2 cellular contexts compared by ENCODE assay signal in the genomic region with DNA sequence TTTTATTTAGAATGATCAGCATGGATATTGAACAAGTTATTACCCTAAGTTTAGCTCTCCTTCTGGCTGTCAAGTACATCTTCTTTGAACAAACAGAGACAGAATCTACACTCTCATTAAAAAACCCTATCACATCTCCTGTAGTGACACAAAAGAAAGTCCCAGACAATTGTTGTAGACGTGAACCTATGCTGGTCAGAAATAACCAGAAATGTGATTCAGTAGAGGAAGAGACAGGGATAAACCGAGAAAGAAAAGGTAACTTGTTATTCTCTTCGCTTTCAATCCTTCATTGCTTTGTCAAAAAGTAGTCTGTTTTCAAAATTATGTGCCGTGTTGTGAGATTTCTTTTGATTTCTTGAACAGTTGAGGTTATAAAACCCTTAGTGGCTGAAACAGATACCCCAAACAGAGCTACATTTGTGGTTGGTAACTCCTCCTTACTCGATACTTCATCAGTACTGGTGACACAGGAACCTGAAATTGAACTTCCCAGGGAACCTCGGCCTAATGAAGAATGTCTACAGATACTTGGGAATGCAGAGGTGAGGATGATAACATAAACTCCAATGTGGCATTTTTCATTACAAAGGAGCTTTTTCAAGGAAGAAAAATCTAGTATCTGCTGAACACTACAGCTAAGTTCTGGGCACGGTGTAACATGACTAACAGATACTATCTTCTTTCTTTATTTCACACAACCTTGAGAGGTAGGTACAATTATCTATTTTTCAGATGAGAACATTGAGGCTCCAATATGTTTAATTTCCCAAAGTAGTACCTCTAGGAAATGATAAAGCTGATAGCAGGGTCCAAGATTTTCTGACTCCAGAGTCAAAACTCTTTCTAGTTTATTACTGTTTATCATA.
TF ChIP-seq lines count a peak whose summit lies in the region.

No MANE protein-coding gene starts in this region.

TF ChIP-seq in HepG2, 621 proteins besides CTCF, POLR2A, EP300 and RAD21:
- TF ChIP-seq ZNF737 (CRISPR knock-in tag; IDR thresholded peaks at IDR 0.05; ENCODE audit: borderline replicate concordance) (no peak), U2AF2 (IDR thresholded peaks at IDR 0.05; ENCODE audit: low read depth, low read length) (no peak), PCBP1 (IDR thresholded peaks at IDR 0.05; ENCODE audit: borderline replicate concordance, low read depth, low read length) (no peak), POLR2AphosphoS5 (IDR thresholded peaks at IDR 0.05; ENCODE audit: low read depth, low read length) (0 out of 2 replicates have a peak, but pooled peaks have one; percentile 7), RBM22 (optimal IDR thresholded peaks at IDR 0.05; ENCODE audit: low read length) (peak; percentile 82), XBP1 (CRISPR knock-in tag; IDR thresholded peaks at IDR 0.05) (no peak), ZNF138 (CRISPR knock-in tag; IDR thresholded peaks at IDR 0.05; ENCODE audit: low read depth) (no peak), GLI4 (CRISPR knock-in tag; IDR thresholded peaks at IDR 0.05; ENCODE audit: borderline replicate concordance) (no peak), ZKSCAN5 (CRISPR knock-in tag; IDR thresholded peaks at IDR 0.05) (no peak)
- TF ChIP-seq, protein P1, sequence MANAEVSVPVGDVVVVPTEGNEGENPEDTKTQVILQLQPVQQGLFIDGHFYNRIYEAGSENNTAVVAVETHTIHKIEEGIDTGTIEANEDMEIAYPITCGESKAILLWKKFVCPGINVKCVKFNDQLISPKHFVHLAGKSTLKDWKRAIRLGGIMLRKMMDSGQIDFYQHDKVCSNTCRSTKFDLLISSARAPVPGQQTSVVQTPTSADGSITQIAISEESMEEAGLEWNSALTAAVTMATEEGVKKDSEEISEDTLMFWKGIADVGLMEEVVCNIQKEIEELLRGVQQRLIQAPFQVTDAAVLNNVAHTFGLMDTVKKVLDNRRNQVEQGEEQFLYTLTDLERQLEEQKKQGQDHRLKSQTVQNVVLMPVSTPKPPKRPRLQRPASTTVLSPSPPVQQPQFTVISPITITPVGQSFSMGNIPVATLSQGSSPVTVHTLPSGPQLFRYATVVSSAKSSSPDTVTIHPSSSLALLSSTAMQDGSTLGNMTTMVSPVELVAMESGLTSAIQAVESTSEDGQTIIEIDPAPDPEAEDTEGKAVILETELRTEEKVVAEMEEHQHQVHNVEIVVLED (CRISPR knock-in tag; IDR thresholded peaks at IDR 0.05; ENCODE audit: borderline replicate concordance), result no peak
- TF ChIP-seq, protein P2, sequence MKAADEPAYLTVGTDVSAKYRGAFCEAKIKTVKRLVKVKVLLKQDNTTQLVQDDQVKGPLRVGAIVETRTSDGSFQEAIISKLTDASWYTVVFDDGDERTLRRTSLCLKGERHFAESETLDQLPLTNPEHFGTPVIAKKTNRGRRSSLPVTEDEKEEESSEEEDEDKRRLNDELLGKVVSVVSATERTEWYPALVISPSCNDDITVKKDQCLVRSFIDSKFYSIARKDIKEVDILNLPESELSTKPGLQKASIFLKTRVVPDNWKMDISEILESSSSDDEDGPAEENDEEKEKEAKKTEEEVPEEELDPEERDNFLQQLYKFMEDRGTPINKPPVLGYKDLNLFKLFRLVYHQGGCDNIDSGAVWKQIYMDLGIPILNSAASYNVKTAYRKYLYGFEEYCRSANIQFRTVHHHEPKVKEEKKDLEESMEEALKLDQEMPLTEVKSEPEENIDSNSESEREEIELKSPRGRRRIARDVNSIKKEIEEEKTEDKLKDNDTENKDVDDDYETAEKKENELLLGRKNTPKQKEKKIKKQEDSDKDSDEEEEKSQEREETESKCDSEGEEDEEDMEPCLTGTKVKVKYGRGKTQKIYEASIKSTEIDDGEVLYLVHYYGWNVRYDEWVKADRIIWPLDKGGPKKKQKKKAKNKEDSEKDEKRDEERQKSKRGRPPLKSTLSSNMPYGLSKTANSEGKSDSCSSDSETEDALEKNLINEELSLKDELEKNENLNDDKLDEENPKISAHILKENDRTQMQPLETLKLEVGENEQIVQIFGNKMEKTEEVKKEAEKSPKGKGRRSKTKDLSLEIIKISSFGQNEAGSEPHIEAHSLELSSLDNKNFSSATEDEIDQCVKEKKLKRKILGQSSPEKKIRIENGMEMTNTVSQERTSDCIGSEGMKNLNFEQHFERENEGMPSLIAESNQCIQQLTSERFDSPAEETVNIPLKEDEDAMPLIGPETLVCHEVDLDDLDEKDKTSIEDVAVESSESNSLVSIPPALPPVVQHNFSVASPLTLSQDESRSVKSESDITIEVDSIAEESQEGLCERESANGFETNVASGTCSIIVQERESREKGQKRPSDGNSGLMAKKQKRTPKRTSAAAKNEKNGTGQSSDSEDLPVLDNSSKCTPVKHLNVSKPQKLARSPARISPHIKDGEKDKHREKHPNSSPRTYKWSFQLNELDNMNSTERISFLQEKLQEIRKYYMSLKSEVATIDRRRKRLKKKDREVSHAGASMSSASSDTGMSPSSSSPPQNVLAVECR (CRISPR knock-in tag; IDR thresholded peaks at IDR 0.05; ENCODE audit: borderline replicate concordance), result no peak
- TF ChIP-seq, protein P3, sequence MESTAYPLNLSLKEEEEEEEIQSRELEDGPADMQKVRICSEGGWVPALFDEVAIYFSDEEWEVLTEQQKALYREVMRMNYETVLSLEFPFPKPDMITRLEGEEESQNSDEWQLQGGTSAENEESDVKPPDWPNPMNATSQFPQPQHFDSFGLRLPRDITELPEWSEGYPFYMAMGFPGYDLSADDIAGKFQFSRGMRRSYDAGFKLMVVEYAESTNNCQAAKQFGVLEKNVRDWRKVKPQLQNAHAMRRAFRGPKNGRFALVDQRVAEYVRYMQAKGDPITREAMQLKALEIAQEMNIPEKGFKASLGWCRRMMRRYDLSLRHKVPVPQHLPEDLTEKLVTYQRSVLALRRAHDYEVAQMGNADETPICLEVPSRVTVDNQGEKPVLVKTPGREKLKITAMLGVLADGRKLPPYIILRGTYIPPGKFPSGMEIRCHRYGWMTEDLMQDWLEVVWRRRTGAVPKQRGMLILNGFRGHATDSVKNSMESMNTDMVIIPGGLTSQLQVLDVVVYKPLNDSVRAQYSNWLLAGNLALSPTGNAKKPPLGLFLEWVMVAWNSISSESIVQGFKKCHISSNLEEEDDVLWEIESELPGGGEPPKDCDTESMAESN (CRISPR knock-in tag; conservative IDR thresholded peaks at IDR 0.05), result no peak

TF ChIP-seq in HEK293T, 16 proteins besides CTCF, POLR2A, EP300 and RAD21:
- TF ChIP-seq SUZ12 (IDR thresholded peaks at IDR 0.05) (no peak), TARDBP (IDR thresholded peaks at IDR 0.05) (no peak), FOXM1 (IDR thresholded peaks at IDR 0.05; ENCODE audit: borderline replicate concordance) (no peak), NFRKB (IDR thresholded peaks at IDR 0.05) (no peak), L3MBTL2 (conservative IDR thresholded peaks at IDR 0.05) (no peak), ELF4 (IDR thresholded peaks at IDR 0.05) (no peak), CTBP1 (IDR thresholded peaks at IDR 0.05; ENCODE audit: borderline replicate concordance) (no peak), ZNF384 (IDR thresholded peaks at IDR 0.05) (no peak), HDGF (IDR thresholded peaks at IDR 0.05; ENCODE audit: borderline replicate concordance) (no peak), FOXK2 (IDR thresholded peaks at IDR 0.05) (no peak), FOXA1 (IDR thresholded peaks at IDR 0.05) (no peak), ARNT (IDR thresholded peaks at IDR 0.05) (no peak)
TF ChIP-seq in HEK293T: peak in this region for 0.
